In the genomic region with DNA sequence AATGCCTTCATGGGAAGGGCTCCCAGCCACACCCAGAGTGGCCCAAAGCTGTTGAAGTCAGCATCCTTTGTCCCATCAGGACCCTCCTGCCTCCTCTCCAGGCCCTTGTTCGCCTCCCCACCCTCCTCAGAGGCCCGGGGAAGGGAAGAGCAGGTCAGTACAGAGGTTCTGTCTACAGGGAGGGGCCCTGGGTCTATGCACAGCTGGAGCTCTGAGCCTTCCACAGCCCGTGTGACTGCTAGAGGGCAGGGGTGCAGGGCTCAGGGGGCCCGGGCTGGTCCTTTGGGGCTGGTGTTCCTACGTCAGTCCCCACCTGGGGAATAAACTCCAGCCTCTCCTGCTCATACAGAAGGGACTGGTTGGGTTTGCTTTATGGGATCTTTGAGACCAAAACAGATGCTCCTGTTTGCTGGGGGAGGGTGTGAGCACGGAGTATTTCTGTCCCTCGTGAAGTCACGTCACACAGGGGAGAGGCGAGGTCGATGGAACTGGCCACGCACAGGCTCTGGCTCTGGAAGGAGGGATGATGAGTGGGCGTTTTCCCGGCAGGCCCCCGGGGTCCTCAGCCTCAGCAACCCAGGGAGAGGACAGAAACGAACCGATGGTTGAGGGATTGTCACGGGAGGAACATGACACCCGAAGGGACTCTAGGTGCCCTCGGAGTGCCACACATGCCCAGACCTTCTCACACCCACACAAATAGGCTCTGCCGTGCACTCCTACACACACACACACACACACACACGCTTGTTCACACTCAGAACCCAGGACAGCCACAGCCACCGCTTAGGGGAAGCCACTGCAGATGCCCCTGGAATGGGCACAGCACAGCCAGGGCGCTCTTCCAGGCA, we compare ENCODE assay signal across 23 cellular contexts. TPM values are rescaled to one million over a fixed set of nuclear protein-coding genes. Genes with fewer than 3 reads are reported as not detected.
A peak's percentile ranks its signal among the peaks of the same experiment; 100 is the strongest.
DNase-seq lines count a peak whose midpoint lies in the region; ATAC-seq and TF ChIP-seq lines count a peak whose summit lies in the region.
"Had no signal": no experiment of that assay in that cellular context is flagged by ENCODE, and none has a peak within 500 bp of the region (broad histone marks: within the 10 kb centered on the region; RNA-seq: fewer than 3 reads in every experiment).

No MANE protein-coding gene starts in this region.

- H4K12ac ChIP-seq in trophoblast cell (ENCODE audit: low read depth, low read length) = no peak overlapping the region

- no peak overlapping the region for H3K4me3 Mint-ChIP-seq in activated naive CD4-positive, alpha-beta T cell treated with anti-CD3 and anti-CD28 coated beads, Interleukin-2, amount 50 U/mL, for 24 hours
- no peak overlapping the region for H3K4me3 Mint-ChIP-seq in activated naive CD4-positive, alpha-beta T cell treated with anti-CD3 and anti-CD28 coated beads, Interleukin-2, amount 10 ng/mL, durations not matched to agents 7 days and 5 days
- no peak overlapping the region for H3K4me3 Mint-ChIP-seq in activated CD4-positive, alpha-beta T cell treated with anti-CD3 and anti-CD28 coated beads, Interleukin-2, amount 10 ng/mL, durations not matched to agents 7 days and 5 days

- no peaks in the 10 kb centered on the region for H3K27me3 Mint-ChIP-seq in activated naive CD4-positive, alpha-beta T cell treated with anti-CD3 and anti-CD28 coated beads, Interleukin-2, amount 50 U/mL, for 24 hours
- H3K27me3 Mint-ChIP-seq in activated naive CD4-positive, alpha-beta T cell treated with anti-CD3 and anti-CD28 coated beads, Interleukin-2, amount 10 ng/mL, durations not matched to agents 7 days and 5 days = peaks cover 70% of the 10 kb centered on the region
- H3K27me3 Mint-ChIP-seq in activated CD4-positive, alpha-beta T cell treated with anti-CD3 and anti-CD28 coated beads, Interleukin-2, amount 10 ng/mL, durations not matched to agents 7 days and 5 days = peaks cover 6% of the 10 kb centered on the region

- no peak overlapping the region for H2AFZ ChIP-seq in trophoblast cell (ENCODE audit: insufficient read depth, low read length, poor library complexity)

- no peak for TF ChIP-seq POLR2A in heart left ventricle (IDR thresholded peaks at IDR 0.05)

- H3K14ac ChIP-seq in trophoblast cell (ENCODE audit: low read length) = no peak overlapping the region

- WGBS in heart left ventricle, 4 donors = 62 to 73% (median 67%) methylated on average over 21 to 23 of the region's 23 CpGs
- no CpG with 5 or more reads among the region's 23 CpGs for WGBS in trophoblast cell (ENCODE audit: extremely low coverage, insufficient coverage, insufficient read length)

- no peak overlapping the region for H3K18ac ChIP-seq in trophoblast cell (ENCODE audit: low read length)

- peaks cover 0 to 15% (median 5%) of the 10 kb centered on the region in 11 experiments; a peak in 10 of 22 replicates for H3K27me3 ChIP-seq in BLaER1 treated with 17β-estradiol and CSF1 and Interleukin-3, amounts not matched to agents 10 nM and 100 nM
- H3K27me3 ChIP-seq in heart left ventricle (peaks cover 0 to 42% (median 15%) of the 10 kb centered on the region in 9 donors), trophoblast cell (ENCODE audit: insufficient read depth, low read length) (no peaks in the 10 kb centered on the region)

- no peak overlapping the region for H3K27ac ChIP-seq in BLaER1 treated with 17β-estradiol and CSF1 and Interleukin-3, amounts not matched to agents 10 nM and 100 nM
- H3K27ac ChIP-seq in heart left ventricle (no peak overlapping the region), trophoblast cell (ENCODE audit: low read depth, low read length) (no peak overlapping the region)
- H3K27ac ChIP-seq: 22Rv1 had no signal

- H3K4me1 Mint-ChIP-seq in activated naive CD4-positive, alpha-beta T cell treated with anti-CD3 and anti-CD28 coated beads, Interleukin-2, amount 50 U/mL, for 24 hours = peaks cover 42% of the 10 kb centered on the region
- peaks cover 54% of the 10 kb centered on the region for H3K4me1 Mint-ChIP-seq in activated naive CD4-positive, alpha-beta T cell treated with anti-CD3 and anti-CD28 coated beads, Interleukin-2, amount 10 ng/mL, durations not matched to agents 7 days and 5 days
- H3K4me1 Mint-ChIP-seq in activated CD4-positive, alpha-beta T cell treated with anti-CD3 and anti-CD28 coated beads, Interleukin-2, amount 10 ng/mL, durations not matched to agents 7 days and 5 days = peaks cover 37% of the 10 kb centered on the region

- H3K36me3 ChIP-seq in BLaER1 treated with 17β-estradiol and CSF1 and Interleukin-3, amounts not matched to agents 10 nM and 100 nM = no peaks in the 10 kb centered on the region
- H3K36me3 ChIP-seq in heart left ventricle (no peaks in the 10 kb centered on the region), trophoblast cell (ENCODE audit: control insufficient read depth in 1 of 2, insufficient read depth in 2 of 2, low read length in 2 of 2) (no peaks in the 10 kb centered on the region)
- H3K36me3 ChIP-seq: HAP-1 had no signal

- H2BK120ac ChIP-seq in trophoblast cell (ENCODE audit: insufficient read depth, low read length, poor library complexity) = no peak overlapping the region

- ATAC-seq in heart left ventricle = peak; percentile 27 to 53 (median 36)
- no peak for ATAC-seq in GM18867 (IDR thresholded peaks at IDR 0.05; ENCODE audit: unreplicated experiment)

- peak overlapping the region; percentile 59 for H3K27ac Mint-ChIP-seq in activated naive CD4-positive, alpha-beta T cell treated with anti-CD3 and anti-CD28 coated beads, Interleukin-2, amount 50 U/mL, for 24 hours
- H3K27ac Mint-ChIP-seq in activated naive CD4-positive, alpha-beta T cell treated with anti-CD3 and anti-CD28 coated beads, Interleukin-2, amount 10 ng/mL, durations not matched to agents 7 days and 5 days = no peak overlapping the region
- no peak overlapping the region for H3K27ac Mint-ChIP-seq in activated CD4-positive, alpha-beta T cell treated with anti-CD3 and anti-CD28 coated beads, Interleukin-2, amount 10 ng/mL, durations not matched to agents 7 days and 5 days
- H3K27ac Mint-ChIP-seq: CD4-positive, CD25-positive, alpha-beta regulatory T cell had no signal

- H3K4me1 ChIP-seq in BLaER1 treated with 17β-estradiol and CSF1 and Interleukin-3, amounts not matched to agents 10 nM and 100 nM = peaks cover 27 to 57% (median 48%) of the 10 kb centered on the region in 10 experiments
- H3K4me1 ChIP-seq in heart left ventricle (peaks cover 0 to 10% (median 0%) of the 10 kb centered on the region in 12 donors), trophoblast cell (ENCODE audit: control insufficient read depth in 1 of 2, insufficient read depth in 2 of 2, low read length in 2 of 2) (no peaks in the 10 kb centered on the region)
- H3K4me1 ChIP-seq: HAP-1 had no signal

- no peaks in the 10 kb centered on the region for H3K9me3 ChIP-seq in BLaER1 treated with 17β-estradiol and CSF1 and Interleukin-3, amounts not matched to agents 10 nM and 100 nM (replicated peaks in 1 of 11)
- no peaks in the 10 kb centered on the region for H3K9me3 ChIP-seq in heart left ventricle
- peaks cover 2% of the 10 kb centered on the region for H3K9me3 ChIP-seq in trophoblast cell (ENCODE audit: insufficient read depth, low read depth, low read length)
- H3K9me3 ChIP-seq: HAP-1 had no signal

- H2BK5ac ChIP-seq in trophoblast cell (ENCODE audit: low read depth, low read length, poor library complexity) = no peak overlapping the region

- no peak overlapping the region for H3K4ac ChIP-seq in trophoblast cell (ENCODE audit: low read depth, low read length)

- H3K79me2 ChIP-seq in trophoblast cell (ENCODE audit: control insufficient read depth, insufficient read depth, low read length, poor library complexity) = no peaks in the 10 kb centered on the region

- no peaks in the 10 kb centered on the region for H3K79me1 ChIP-seq in trophoblast cell (ENCODE audit: low read length)

- no peak overlapping the region for H4K91ac ChIP-seq in trophoblast cell (ENCODE audit: low read depth, low read length)

- no peaks in the 10 kb centered on the region for H3K36me3 Mint-ChIP-seq in activated naive CD4-positive, alpha-beta T cell treated with anti-CD3 and anti-CD28 coated beads, Interleukin-2, amount 50 U/mL, for 24 hours
- peaks cover 3% of the 10 kb centered on the region for H3K36me3 Mint-ChIP-seq in activated naive CD4-positive, alpha-beta T cell treated with anti-CD3 and anti-CD28 coated beads, Interleukin-2, amount 10 ng/mL, durations not matched to agents 7 days and 5 days
- peaks cover 1% of the 10 kb centered on the region for H3K36me3 Mint-ChIP-seq in activated CD4-positive, alpha-beta T cell treated with anti-CD3 and anti-CD28 coated beads, Interleukin-2, amount 10 ng/mL, durations not matched to agents 7 days and 5 days (ENCODE audit: low read depth)
- H3K36me3 Mint-ChIP-seq: CD4-positive, CD25-positive, alpha-beta regulatory T cell had no signal

- H3K9me3 Mint-ChIP-seq in activated naive CD4-positive, alpha-beta T cell treated with anti-CD3 and anti-CD28 coated beads, Interleukin-2, amount 50 U/mL, for 24 hours = no peaks in the 10 kb centered on the region
- H3K9me3 Mint-ChIP-seq in activated naive CD4-positive, alpha-beta T cell treated with anti-CD3 and anti-CD28 coated beads, Interleukin-2, amount 10 ng/mL, durations not matched to agents 7 days and 5 days = no peaks in the 10 kb centered on the region
- no peaks in the 10 kb centered on the region for H3K9me3 Mint-ChIP-seq in activated CD4-positive, alpha-beta T cell treated with anti-CD3 and anti-CD28 coated beads, Interleukin-2, amount 10 ng/mL, durations not matched to agents 7 days and 5 days

- H4K20me1 ChIP-seq in BLaER1 treated with 17β-estradiol and CSF1 and Interleukin-3, amounts not matched to agents 10 nM and 100 nM = peaks cover 0 to 3% (median 0%) of the 10 kb centered on the region in 11 experiments; a peak in 1 of 22 replicates

- no peak for TF ChIP-seq CTCF in heart left ventricle (IDR thresholded peaks at IDR 0.05)

- peak overlapping the region in 1 of 11 experiments; percentile 37; a peak in 1 of 22 replicates for H3K9ac ChIP-seq in BLaER1 treated with 17β-estradiol and CSF1 and Interleukin-3, amounts not matched to agents 10 nM and 100 nM
- H3K9ac ChIP-seq in trophoblast cell (ENCODE audit: low read length) = peak overlapping the region; percentile 38

- DNase-seq in activated naive CD4-positive, alpha-beta T cell treated with anti-CD3 and anti-CD28 coated beads, Interleukin-2, amount 10 ng/mL, durations not matched to agents 7 days and 5 days = no peak
- DNase-seq in heart left ventricle (peak in 1 of 5 donors; percentile 59), trophoblast cell (no peak), posterior cingulate gyrus (no peak)
- DNase-seq in activated CD4-positive, alpha-beta T cell treated with anti-CD3 and anti-CD28 coated beads, Interleukin-2, amount 10 ng/mL, durations not matched to agents 7 days and 5 days = no peak
- DNase-seq: CD4-positive, CD25-positive, alpha-beta regulatory T cell; COR-L47; DMS 273 treated with DMSO at 0.1 percent for 48 hours; DND-41; MM.1S; NCI-H1092; NCI-H2081; NCI-H2171 treated with DMSO at 0.1 percent for 48 hours; NCI-H446; SHP77 treated with DMSO at 0.1 percent for 48 hours had no signal

- intact Hi-C loops in heart left ventricle (cut with DNase I) = loop anchor here in 1 of 10 donors (2.0 kb wide), 1 partner anchor 21 kb away; a partner anchor contains a TSS
- intact Hi-C loops in posterior cingulate gyrus (cut with DNase I) = no loop called here

- H4K8ac ChIP-seq in trophoblast cell (ENCODE audit: low read depth, low read length) = no peak overlapping the region

- peak overlapping the region; percentile 32 to 82 (median 69); a peak in 17 of 22 replicates for H3K4me2 ChIP-seq in BLaER1 treated with 17β-estradiol and CSF1 and Interleukin-3, amounts not matched to agents 10 nM and 100 nM
- H3K4me2 ChIP-seq in trophoblast cell (ENCODE audit: low read length) = no peak overlapping the region

- CTCF ChIA-PET in activated naive CD4-positive, alpha-beta T cell treated with anti-CD3 and anti-CD28 coated beads, Interleukin-2, amount 10 ng/mL, durations not matched to agents 7 days and 5 days (lab: Charles Lee) = interaction anchor here (1.1 kb wide), 1 partner anchor 33 kb away, joined by 3 read pairs; no protein-coding TSS in a partner anchor
- CTCF ChIA-PET in activated CD4-positive, alpha-beta T cell treated with anti-CD3 and anti-CD28 coated beads, Interleukin-2, amount 10 ng/mL, durations not matched to agents 7 days and 5 days (lab: Charles Lee) = interaction anchor here (2.0 to 3.8 kb wide), 2 partner anchors 8 to 33 kb away, joined by 4 to 17 read pairs; no protein-coding TSS in a partner anchor

- no peak overlapping the region for H2BK12ac ChIP-seq in trophoblast cell (ENCODE audit: low read length)

- H3K4me3 ChIP-seq in BLaER1 treated with 17β-estradiol and CSF1 and Interleukin-3, amounts not matched to agents 10 nM and 100 nM = no peak overlapping the region
- H3K4me3 ChIP-seq in heart left ventricle (no peak overlapping the region), trophoblast cell (ENCODE audit: low read depth, low read length) (no peak overlapping the region)
- H3K4me3 ChIP-seq: HAP-1 had no signal

- H3K23ac ChIP-seq in trophoblast cell (ENCODE audit: low read length) = no peak overlapping the region

- POLR2A ChIA-PET in activated CD4-positive, alpha-beta T cell treated with anti-CD3 and anti-CD28 coated beads, Interleukin-2, amount 10 ng/mL, durations not matched to agents 7 days and 5 days (lab: Charles Lee) = no interaction called here

- H2AK5ac ChIP-seq in trophoblast cell (ENCODE audit: low read length) = no peak overlapping the region

RNA-seq across cellular contexts. Expression of a gene that starts 20.5 kb away (rescaled TPM):
- total RNA-seq in heart left ventricle = 10 to 100 TPM in 1 of 9 donors, 1 to 10 TPM in 3, under 1 TPM in 5; 0.07 to 22.7 (median 0.56) TPM
- polyA plus RNA-seq in heart left ventricle = 1 to 10 TPM; 1.7 to 2.2 TPM
- polyA plus RNA-seq in trophoblast cell (2013) = not detected in 2 replicates
- total RNA-seq in activated CD4-positive, alpha-beta T cell treated with anti-CD3 and anti-CD28 coated beads, Interleukin-2, amount 10 ng/mL, durations not matched to agents 7 days and 5 days = under 1 TPM; 0.27 to 0.52 TPM
- total RNA-seq: LHCN-M2 had no signal
- polyA plus RNA-seq: AG04450 had no signal

RNA-seq across cellular contexts. Expression of a gene that starts 29.7 kb away (rescaled TPM):
- not detected for total RNA-seq in heart left ventricle
- polyA plus RNA-seq in heart left ventricle = not detected
- polyA plus RNA-seq in trophoblast cell (2013) = not detected in 2 replicates
- not detected for total RNA-seq in activated CD4-positive, alpha-beta T cell treated with anti-CD3 and anti-CD28 coated beads, Interleukin-2, amount 10 ng/mL, durations not matched to agents 7 days and 5 days
- total RNA-seq: CD4-positive, CD25-positive, alpha-beta regulatory T cell; G401; LHCN-M2 had no signal
- polyA plus RNA-seq: AG04450; CD4-positive, CD25-positive, alpha-beta regulatory T cell had no signal
